ENCODE assay signal across 12 cellular contexts in the genomic region with DNA sequence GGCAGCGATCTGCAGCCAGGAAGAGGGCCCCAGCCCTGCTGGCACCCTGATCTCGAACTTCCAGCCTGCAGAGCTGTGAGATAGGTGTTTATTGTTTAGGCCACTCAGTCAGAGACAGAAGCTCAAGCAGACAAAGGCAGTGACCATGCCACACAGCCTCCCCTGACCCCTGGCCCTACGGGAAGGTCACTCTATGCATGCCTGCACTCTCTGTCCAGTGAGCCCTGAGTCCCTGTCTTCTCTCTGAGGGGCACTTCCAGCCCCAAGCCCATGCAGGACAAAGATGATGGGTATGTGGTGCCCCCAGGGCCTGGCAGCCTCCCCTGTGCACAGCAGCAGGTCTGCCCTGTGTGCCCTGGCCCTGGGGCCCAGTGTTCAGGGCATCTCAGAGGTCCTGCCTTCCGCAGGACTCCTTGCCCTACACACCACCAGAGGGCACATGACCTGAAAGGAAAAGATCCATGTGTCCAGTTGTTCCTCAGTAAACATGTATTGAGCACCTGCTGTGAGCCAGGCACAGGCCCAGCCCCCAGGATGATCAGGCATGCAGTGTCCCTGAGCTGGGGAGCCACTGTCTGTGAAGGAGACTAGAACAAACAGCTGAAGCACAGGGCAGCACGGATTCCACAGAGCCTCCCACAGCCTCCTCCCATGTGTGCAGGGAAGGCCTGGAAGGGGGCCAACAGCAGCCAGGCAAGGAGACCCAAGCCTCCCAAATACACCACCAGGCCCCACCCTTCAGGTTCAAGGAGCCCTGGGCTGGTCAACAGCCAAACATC.
A peak's percentile ranks its signal among the peaks of the same experiment; 100 is the strongest.
DNase-seq lines count a peak whose midpoint lies in the region; ATAC-seq and TF ChIP-seq lines count a peak whose summit lies in the region.
"Had no signal": no experiment of that assay in that cellular context is flagged by ENCODE, and none has a peak within 500 bp of the region (broad histone marks: within the 10 kb centered on the region; RNA-seq: fewer than 3 reads in every experiment).

No MANE protein-coding gene starts in this region.

- ATAC-seq in stimulated activated effector memory CD8-positive, alpha-beta T cell treated with anti-CD3 and anti-CD28 coated beads, Interleukin-12 subunit alpha, Interleukin-12 subunit beta, amount 100 ng/mL, for 72 hours, result peak; percentile 37
- no peak for ATAC-seq in activated CD8-positive, alpha-beta memory T cell treated with anti-CD3 and anti-CD28 coated beads, Interleukin-2, amount 10 ng/mL, durations not matched to agents 7 days and 5 days
- ATAC-seq in GM21526 (IDR thresholded peaks at IDR 0.05; ENCODE audit: low FRiP score, unreplicated experiment), result no peak

- H3K4me1 Mint-ChIP-seq in stimulated activated effector memory CD8-positive, alpha-beta T cell treated with anti-CD3 and anti-CD28 coated beads, Interleukin-12 subunit alpha, Interleukin-12 subunit beta, amount 100 ng/mL, for 72 hours, result no peaks in the 10 kb centered on the region
- H3K4me1 Mint-ChIP-seq in activated CD8-positive, alpha-beta memory T cell treated with anti-CD3 and anti-CD28 coated beads, Interleukin-2, amount 10 ng/mL, durations not matched to agents 7 days and 5 days, result no peaks in the 10 kb centered on the region

- no peaks in the 10 kb centered on the region for H3K36me3 Mint-ChIP-seq in stimulated activated effector memory CD8-positive, alpha-beta T cell treated with anti-CD3 and anti-CD28 coated beads, Interleukin-12 subunit alpha, Interleukin-12 subunit beta, amount 100 ng/mL, for 72 hours
- no peaks in the 10 kb centered on the region for H3K36me3 Mint-ChIP-seq in activated CD8-positive, alpha-beta memory T cell treated with anti-CD3 and anti-CD28 coated beads, Interleukin-2, amount 10 ng/mL, durations not matched to agents 7 days and 5 days

- no peak overlapping the region for H3K4me3 Mint-ChIP-seq in stimulated activated effector memory CD8-positive, alpha-beta T cell treated with anti-CD3 and anti-CD28 coated beads, Interleukin-12 subunit alpha, Interleukin-12 subunit beta, amount 100 ng/mL, for 72 hours
- H3K4me3 Mint-ChIP-seq in activated CD8-positive, alpha-beta memory T cell treated with anti-CD3 and anti-CD28 coated beads, Interleukin-2, amount 10 ng/mL, durations not matched to agents 7 days and 5 days, result no peak overlapping the region

- H3K4me3 ChIP-seq in NB4 (ENCODE audit: low read depth, low read length) (no peak overlapping the region), epithelial cell of esophagus (ENCODE audit: low read length) (no peak overlapping the region)
- H3K4me3 ChIP-seq: BLaER1 had no signal

- CTCF ChIA-PET in activated CD8-positive, alpha-beta memory T cell treated with anti-CD3 and anti-CD28 coated beads, Interleukin-2, amount 10 ng/mL, durations not matched to agents 7 days and 5 days (lab: Charles Lee), result no interaction called here

- DNase-seq in NCI-H524 (lab: John Stamatoyannopoulos, UW), result peak; percentile 34 to 64
- no peak for DNase-seq in NCI-H524 treated with DMSO at 0.1 percent for 48 hours (lab: John Stamatoyannopoulos, UW)
- peak; percentile 11 for DNase-seq in NB4 (ENCODE audit: low read depth)
- DNase-seq in epithelial cell of esophagus (ENCODE audit: low read depth), result no peak
- no peak for DNase-seq in stimulated activated effector memory CD8-positive, alpha-beta T cell treated with anti-CD3 and anti-CD28 coated beads, Interleukin-12 subunit alpha, Interleukin-12 subunit beta, amount 100 ng/mL, for 72 hours (ENCODE audit: low spot score in 2 of 2)
- DNase-seq in activated CD8-positive, alpha-beta memory T cell treated with anti-CD3 and anti-CD28 coated beads, Interleukin-2, amount 10 ng/mL, durations not matched to agents 7 days and 5 days, result no peak
- no peak for DNase-seq in DMS114 treated with DMSO at 0.1 percent for 48 hours (lab: John Stamatoyannopoulos, UW; ENCODE audit: unreplicated experiment)
- DNase-seq: activated CD4-positive, alpha-beta T cell treated with anti-CD3 and anti-CD28 coated beads for 48 hours; cerebellar nuclear complex; stimulated activated CD4-positive, alpha-beta T cell treated with anti-CD3 and anti-CD28 coated beads, Interleukin-15, amount 100 ng/mL, for 24 hours had no signal

- no peak overlapping the region for H3K27ac Mint-ChIP-seq in stimulated activated effector memory CD8-positive, alpha-beta T cell treated with anti-CD3 and anti-CD28 coated beads, Interleukin-12 subunit alpha, Interleukin-12 subunit beta, amount 100 ng/mL, for 72 hours
- no peak overlapping the region for H3K27ac Mint-ChIP-seq in activated CD8-positive, alpha-beta memory T cell treated with anti-CD3 and anti-CD28 coated beads, Interleukin-2, amount 10 ng/mL, durations not matched to agents 7 days and 5 days

- peak; percentile 35 for TF ChIP-seq CTCF in NB4 (IDR thresholded peaks at IDR 0.05; ENCODE audit: low read depth, low read length)
- TF ChIP-seq CTCF in epithelial cell of esophagus (IDR thresholded peaks at IDR 0.05; ENCODE audit: insufficient read depth, low read depth, low read length, missing control alignments), result peak; percentile 12

- no peak for TF ChIP-seq POLR2A in NB4 (IDR thresholded peaks at IDR 0.05; ENCODE audit: extremely low read depth, insufficient read length)

- no peaks in the 10 kb centered on the region for H3K27me3 Mint-ChIP-seq in activated CD8-positive, alpha-beta memory T cell treated with anti-CD3 and anti-CD28 coated beads, Interleukin-2, amount 10 ng/mL, durations not matched to agents 7 days and 5 days

- H3K9me3 Mint-ChIP-seq in stimulated activated effector memory CD8-positive, alpha-beta T cell treated with anti-CD3 and anti-CD28 coated beads, Interleukin-12 subunit alpha, Interleukin-12 subunit beta, amount 100 ng/mL, for 72 hours, result no peaks in the 10 kb centered on the region
- no peaks in the 10 kb centered on the region for H3K9me3 Mint-ChIP-seq in activated CD8-positive, alpha-beta memory T cell treated with anti-CD3 and anti-CD28 coated beads, Interleukin-2, amount 10 ng/mL, durations not matched to agents 7 days and 5 days (ENCODE audit: low read depth)

Comparison
In these comparisons a context has a peak if more than half of its experiments do, and no peak if none do; other contexts are left out.
1. DNase-seq: peak in NCI-H524 (2 of 2) and NB4 (single experiment); none in NCI-H524 treated with DMSO at 0.1 percent for 48 hours (single experiment), epithelial cell of esophagus (single experiment), stimulated activated effector memory CD8-positive, alpha-beta T cell treated with anti-CD3 and anti-CD28 coated beads, Interleukin-12 subunit alpha, Interleukin-12 subunit beta, amount 100 ng/mL, for 72 hours (0 of 2), activated CD8-positive, alpha-beta memory T cell treated with anti-CD3 and anti-CD28 coated beads, Interleukin-2, amount 10 ng/mL, durations not matched to agents 7 days and 5 days (single experiment) and DMS114 treated with DMSO at 0.1 percent for 48 hours (single experiment).